Comparison of ENCODE assay signal across 12 cellular contexts in the genomic region with DNA sequence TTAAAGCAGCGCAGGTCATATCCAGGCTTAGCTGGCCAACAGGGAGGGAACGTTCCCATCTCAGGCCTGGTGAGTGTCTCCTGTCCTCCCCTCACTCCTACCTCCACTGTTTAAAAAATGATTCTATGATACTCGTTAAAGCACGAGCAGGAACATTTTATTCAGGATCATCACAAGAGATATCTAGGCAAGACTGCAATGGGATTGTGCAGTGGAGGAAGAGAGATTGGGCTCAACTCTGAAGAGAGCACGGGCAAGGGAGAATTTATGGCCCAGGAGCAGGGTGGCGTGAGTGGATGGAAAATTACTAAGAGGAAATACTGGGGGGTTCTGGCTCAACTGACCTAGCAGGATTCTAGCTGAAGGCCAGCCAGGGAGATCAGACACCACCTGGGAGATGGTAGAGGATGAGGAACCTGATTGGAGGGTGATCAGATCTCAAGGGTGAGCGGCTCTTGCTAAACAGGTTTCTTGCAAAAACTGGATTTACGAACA. TPM values are rescaled to one million over a fixed set of nuclear protein-coding genes. Genes with fewer than 3 reads are reported as not detected.
DNase-seq lines count a peak whose midpoint lies in the region; ATAC-seq and TF ChIP-seq lines count a peak whose summit lies in the region.
"Had no signal": no experiment of that assay in that cellular context is flagged by ENCODE, and none has a peak within 500 bp of the region (broad histone marks: within the 10 kb centered on the region; RNA-seq: fewer than 3 reads in every experiment).

No MANE protein-coding gene starts in this region.

- H3K27ac Mint-ChIP-seq in HFFc6 = peak overlapping the region; percentile 97
- H3K27ac Mint-ChIP-seq in CD8-positive, alpha-beta T cell = no peak overlapping the region
- H3K27ac Mint-ChIP-seq: stimulated activated naive CD8-positive, alpha-beta T cell treated with anti-CD3 and anti-CD28 coated beads, Interleukin-15, Interleukin-2, amounts not matched to agents 100 ng/mL and 50 ng/mL, for 24 hours had no signal

- H3K9me3 ChIP-seq in right lobe of liver (no peaks in the 10 kb centered on the region), subcutaneous abdominal adipose tissue (ENCODE audit: control insufficient read depth in 5 of 5, low read length in 5 of 5) (no peaks in the 10 kb centered on the region)
- no peaks in the 10 kb centered on the region for H3K9me3 ChIP-seq in CD8-positive, alpha-beta T cell (ENCODE audit: low read length)

- peak overlapping the region in 3 of 5 donors; percentile 2 to 87 (median 32) for H3K9ac ChIP-seq in subcutaneous abdominal adipose tissue (ENCODE audit: low read length in 5 of 5)
- H3K9ac ChIP-seq: KMS-11 had no signal

- H3K4me1 Mint-ChIP-seq in HFFc6 (ENCODE audit: low read depth) = peaks cover 61% of the 10 kb centered on the region
- H3K4me1 Mint-ChIP-seq in CD8-positive, alpha-beta T cell (ENCODE audit: low read depth) = peaks cover 6% of the 10 kb centered on the region

- H3K4me3 ChIP-seq in brain microvascular endothelial cell (ENCODE audit: low read depth, low read length) (no peak overlapping the region), right lobe of liver (no peak overlapping the region), subcutaneous abdominal adipose tissue (ENCODE audit: low read depth in 1 of 5, low read length in 5 of 5) (no peak overlapping the region)
- no peak overlapping the region for H3K4me3 ChIP-seq in CD8-positive, alpha-beta T cell (ENCODE audit: low read depth, low read length)

- ATAC-seq in right lobe of liver (no peak), HG03378 (IDR thresholded peaks at IDR 0.05; ENCODE audit: unreplicated experiment) (no peak)
- no peak for ATAC-seq in CD8-positive, alpha-beta T cell

- no peak for DNase-seq in HFFc6
- no peak for DNase-seq in brain microvascular endothelial cell
- no peak for DNase-seq in right lobe of liver
- DNase-seq in CD8-positive, alpha-beta T cell = no peak
- no peak for DNase-seq in RKO (ENCODE audit: low spot score)
- no peak for DNase-seq in amniotic stem cell (lab: John Stamatoyannopoulos, UW)
- DNase-seq: activated CD4-positive, alpha-beta T cell treated with anti-CD3 and anti-CD28 coated beads, Interleukin-2, amount 50 U/mL, for 48 hours; mesendoderm had no signal

- H3K4me3 Mint-ChIP-seq in HFFc6 = peak overlapping the region; percentile 88
- no peak overlapping the region for H3K4me3 Mint-ChIP-seq in CD8-positive, alpha-beta T cell
- H3K4me3 Mint-ChIP-seq: stimulated activated naive CD8-positive, alpha-beta T cell treated with anti-CD3 and anti-CD28 coated beads, Interleukin-15, Interleukin-2, amounts not matched to agents 100 ng/mL and 50 ng/mL, for 24 hours had no signal

- no peaks in the 10 kb centered on the region; the same call in 1 of the 2 replicates for H3K27me3 Mint-ChIP-seq in HFFc6 (ENCODE audit: insufficient read depth)
- no peaks in the 10 kb centered on the region for H3K27me3 Mint-ChIP-seq in CD8-positive, alpha-beta T cell (ENCODE audit: low read depth)
- H3K27me3 Mint-ChIP-seq: stimulated activated naive CD8-positive, alpha-beta T cell treated with anti-CD3 and anti-CD28 coated beads, Interleukin-15, Interleukin-2, amounts not matched to agents 100 ng/mL and 50 ng/mL, for 24 hours had no signal

- H3K27me3 ChIP-seq in brain microvascular endothelial cell (replicated peaks) (no peaks in the 10 kb centered on the region), right lobe of liver (no peaks in the 10 kb centered on the region), subcutaneous abdominal adipose tissue (ENCODE audit: control insufficient read depth in 5 of 5, insufficient read depth in 4 of 5, low read length in 5 of 5) (no peaks in the 10 kb centered on the region)
- H3K27me3 ChIP-seq in CD8-positive, alpha-beta T cell (ENCODE audit: insufficient read depth, low read length) = no peaks in the 10 kb centered on the region

- intact Hi-C loops in right lobe of liver (cut with DNase I) = no loop called here
- intact Hi-C loops in CD8-positive, alpha-beta T cell (cut with DNase I, micrococcal nuclease) = no loop called here

- WGBS in right lobe of liver (ENCODE audit: insufficient coverage, low coverage, low lambda C conversion rate, missing lambda C conversion rate) = 64% methylated on average over 6 of the region's 8 CpGs

- CTCF ChIA-PET in CD8-positive, alpha-beta T cell (lab: Charles Lee) = interaction anchor here (1.3 to 9.8 kb wide), 3 partner anchors 12 to 115 kb away, joined by 5 to 234 read pairs (median 56); partner anchors contain the start of gene HSPB1

- no peaks in the 10 kb centered on the region for H3K9me3 Mint-ChIP-seq in HFFc6
- no peaks in the 10 kb centered on the region for H3K9me3 Mint-ChIP-seq in CD8-positive, alpha-beta T cell
- H3K9me3 Mint-ChIP-seq: stimulated activated naive CD8-positive, alpha-beta T cell treated with anti-CD3 and anti-CD28 coated beads, Interleukin-15, Interleukin-2, amounts not matched to agents 100 ng/mL and 50 ng/mL, for 24 hours had no signal

- TF ChIP-seq POLR2A in right lobe of liver (IDR thresholded peaks at IDR 0.05) = no peak

- no peaks in the 10 kb centered on the region for H3K36me3 ChIP-seq in brain microvascular endothelial cell (replicated peaks)
- no peaks in the 10 kb centered on the region for H3K36me3 ChIP-seq in right lobe of liver
- no peaks in the 10 kb centered on the region for H3K36me3 ChIP-seq in subcutaneous abdominal adipose tissue (ENCODE audit: control insufficient read depth in 5 of 5, insufficient read depth in 5 of 5, low read length in 5 of 5)
- no peaks in the 10 kb centered on the region for H3K36me3 ChIP-seq in CD8-positive, alpha-beta T cell (ENCODE audit: insufficient read depth, low read length)

- H3K36me3 Mint-ChIP-seq in HFFc6 (ENCODE audit: low read depth) = no peaks in the 10 kb centered on the region
- no peaks in the 10 kb centered on the region for H3K36me3 Mint-ChIP-seq in CD8-positive, alpha-beta T cell

- in situ Hi-C loops in brain microvascular endothelial cell (cut with HindIII; ENCODE audit: low pct_ligation_motif_present, low sequenced_read_pairs) = no loop called here

- peaks cover 0 to 14% (median 6%) of the 10 kb centered on the region in 4 donors for H3K4me1 ChIP-seq in right lobe of liver
- H3K4me1 ChIP-seq in subcutaneous abdominal adipose tissue (ENCODE audit: control insufficient read depth in 5 of 5, insufficient read depth in 5 of 5, low read length in 5 of 5) = peaks cover 19 to 61% (median 52%) of the 10 kb centered on the region in 5 donors
- no peaks in the 10 kb centered on the region for H3K4me1 ChIP-seq in CD8-positive, alpha-beta T cell (ENCODE audit: insufficient read depth, low read length)

- H3K27ac ChIP-seq in brain microvascular endothelial cell = peak overlapping the region; percentile 98
- peak overlapping the region; percentile 91 to 95 (median 95) for H3K27ac ChIP-seq in right lobe of liver
- peak overlapping the region; percentile 100 for H3K27ac ChIP-seq in subcutaneous abdominal adipose tissue (ENCODE audit: low read depth, low read length)
- H3K27ac ChIP-seq in CD8-positive, alpha-beta T cell (ENCODE audit: low read depth, low read length) = no peak overlapping the region
- H3K27ac ChIP-seq: KMS-11 had no signal

- POLR2A ChIA-PET in CD8-positive, alpha-beta T cell (lab: Charles Lee) = no interaction called here

- TF ChIP-seq CTCF in HFFc6 (IDR thresholded peaks at IDR 0.05) (no peak), brain microvascular endothelial cell (IDR thresholded peaks at IDR 0.05; ENCODE audit: low read depth, low read length, missing control alignments) (no peak), right lobe of liver (IDR thresholded peaks at IDR 0.05) (no peak)
- TF ChIP-seq CTCF in CD8-positive, alpha-beta T cell (IDR thresholded peaks at IDR 0.05) = no peak

RNA-seq across cellular contexts. Expression of gene HSPB1, which starts 9.0 kb away (rescaled TPM):
- 1,000 to 10,000 TPM; 1,016 to 1,211 (median 1,126) TPM for total RNA-seq in HFFc6 (2021; fragmentation: NEBNext Ultra II Directional; extraction: Animal tissue kit (Norgen Biotek cat#: 25700))
- total RNA-seq in right lobe of liver = 100 to 1,000 TPM in 5 of 6 experiments, 10 to 100 TPM in 1; 64.4 to 275 (median 234) TPM
- 10 to 100 TPM; 26.1 to 33.2 TPM for total RNA-seq in CD8-positive, alpha-beta T cell
